1 cellular context compared by ENCODE assay signal in genomic region chr20:46139243-46139889, GRCh38.
A peak's percentile ranks its signal among the peaks of the same experiment; 100 is the strongest.
TF ChIP-seq lines count a peak whose summit lies in the region.

No MANE protein-coding gene starts in this region.

TF ChIP-seq in HEK293, 187 proteins besides CTCF, POLR2A, EP300 and RAD21:
- 0 out of 2 replicates have a peak, but pooled peaks have one; percentile 20 for TF ChIP-seq GLIS2 (tag by site-specific recombination; IDR thresholded peaks at IDR 0.05)
- TF ChIP-seq ATF2 (tag by site-specific recombination; IDR thresholded peaks at IDR 0.05; ENCODE audit: low read depth) = no peak
